ENCODE assay signal across 8 cellular contexts in genomic region chr4:26858035-26858918, GRCh38. TPM values are rescaled to one million over a fixed set of nuclear protein-coding genes. Genes with fewer than 3 reads are reported as not detected.
DNase-seq lines count a peak whose midpoint lies in the region; ATAC-seq and TF ChIP-seq lines count a peak whose summit lies in the region.

No MANE protein-coding gene starts in this region.

- H3K4me2 ChIP-seq in MM.1S (ENCODE audit: low read depth, low read length), result peak overlapping the region; percentile 98

- H4K20me1 ChIP-seq in MM.1S (ENCODE audit: insufficient read depth, low read length), result no peaks in the 10 kb centered on the region

- peaks cover 44% of the 10 kb centered on the region for H3K4me1 Mint-ChIP-seq in dendritic cell treated with granulocyte-macrophage colony-stimulating factor and Interleukin-4, amounts not matched to agents 40 ng/mL and 50 ng/mL, for 4 days (ENCODE audit: low read depth)
- peaks cover 48% of the 10 kb centered on the region for H3K4me1 Mint-ChIP-seq in nephron progenitor cell

- no peaks in the 10 kb centered on the region for H3K27me3 Mint-ChIP-seq in dendritic cell treated with granulocyte-macrophage colony-stimulating factor and Interleukin-4, amounts not matched to agents 40 ng/mL and 50 ng/mL, for 4 days
- peaks cover 7% of the 10 kb centered on the region for H3K27me3 Mint-ChIP-seq in nephron progenitor cell (ENCODE audit: low read depth, poor library complexity)

- peak overlapping the region; percentile 67 for H3K9ac ChIP-seq in MM.1S (ENCODE audit: low read length)

- ATAC-seq in HG03108 (IDR thresholded peaks at IDR 0.05; ENCODE audit: unreplicated experiment), result no peak

- in situ Hi-C loops in Caki2 (cut with HindIII; ENCODE audit: low pct_unique_long_range_greater_than_20kb, low sequenced_read_pairs), result no loop called here

- peaks cover 23% of the 10 kb centered on the region for H3K4me1 ChIP-seq in MM.1S (ENCODE audit: low read length)

- peak; percentile 8 for DNase-seq in Caki2 (ENCODE audit: low read depth)
- DNase-seq in MM.1S, result no peak
- DNase-seq in nephron progenitor cell, result no peak
- no peak for DNase-seq in stimulated activated CD4-positive, alpha-beta T cell treated with anti-CD3 and anti-CD28 coated beads, Interleukin-2, amount 100 ng/mL, for 24 hours
- DNase-seq in NCI-H226, result no peak
- DNase-seq in NCI-H1694 (lab: John Stamatoyannopoulos, UW), result no peak

- TF ChIP-seq CTCF in MM.1S (IDR thresholded peaks at IDR 0.05; ENCODE audit: low read length) (no peak), nephron progenitor cell (IDR thresholded peaks at IDR 0.05) (no peak)

- peak overlapping the region; percentile 94 for H3K4me3 ChIP-seq in MM.1S (ENCODE audit: low read length)

- no peaks in the 10 kb centered on the region for H3K36me3 ChIP-seq in MM.1S (replicated peaks; ENCODE audit: insufficient read depth, low read length)

- H3F3A ChIP-seq in MM.1S (ENCODE audit: insufficient read depth, low read length), result peaks cover 37% of the 10 kb centered on the region

- intact Hi-C loops in dendritic cell treated with granulocyte-macrophage colony-stimulating factor and Interleukin-4, amounts not matched to agents 40 ng/mL and 50 ng/mL, for 4 days (cut with micrococcal nuclease), result loop anchor here (10.0 kb wide), 1 partner anchor 113 kb away; no protein-coding TSS in a partner anchor

- H3K27ac Mint-ChIP-seq in dendritic cell treated with granulocyte-macrophage colony-stimulating factor and Interleukin-4, amounts not matched to agents 40 ng/mL and 50 ng/mL, for 4 days, result peak overlapping the region; percentile 86
- no peak overlapping the region for H3K27ac Mint-ChIP-seq in nephron progenitor cell

- no peaks in the 10 kb centered on the region for H3K9me3 ChIP-seq in MM.1S (replicated peaks; ENCODE audit: insufficient read depth, low read length)

- peaks cover 29% of the 10 kb centered on the region for H3K36me3 Mint-ChIP-seq in dendritic cell treated with granulocyte-macrophage colony-stimulating factor and Interleukin-4, amounts not matched to agents 40 ng/mL and 50 ng/mL, for 4 days (ENCODE audit: low read depth)
- H3K36me3 Mint-ChIP-seq in nephron progenitor cell (ENCODE audit: low read depth), result no peaks in the 10 kb centered on the region

- no peaks in the 10 kb centered on the region for H3K9me2 ChIP-seq in MM.1S (replicated peaks; ENCODE audit: insufficient read depth, low read length)

- H3K4me3 Mint-ChIP-seq in dendritic cell treated with granulocyte-macrophage colony-stimulating factor and Interleukin-4, amounts not matched to agents 40 ng/mL and 50 ng/mL, for 4 days, result peak overlapping the region; percentile 78
- peak overlapping the region; percentile 86 for H3K4me3 Mint-ChIP-seq in nephron progenitor cell

- no peaks in the 10 kb centered on the region for H3K9me3 Mint-ChIP-seq in dendritic cell treated with granulocyte-macrophage colony-stimulating factor and Interleukin-4, amounts not matched to agents 40 ng/mL and 50 ng/mL, for 4 days
- H3K9me3 Mint-ChIP-seq in nephron progenitor cell, result no peaks in the 10 kb centered on the region

- H3K79me2 ChIP-seq in MM.1S (ENCODE audit: low read length), result peaks cover 29% of the 10 kb centered on the region

- H2AFZ ChIP-seq in MM.1S (ENCODE audit: low read length), result peak overlapping the region; percentile 97

- H3K27me3 ChIP-seq in MM.1S (replicated peaks; ENCODE audit: insufficient read depth, low read length), result no peaks in the 10 kb centered on the region

- peak overlapping the region; percentile 22; the same call in 1 of the 2 replicates for H3K27ac ChIP-seq in MM.1S (ENCODE audit: low read length)

RNA-seq across cellular contexts. Expression of gene STIM2, which starts 2.4 kb away (rescaled TPM):
- 17.7 and 26.7 TPM in 2 replicates for total RNA-seq in Caki2 (2014; rRNA removed; shearing (Covaris generic); ENCODE audit: low replicate concordance)
